8 cellular contexts compared by ENCODE assay signal in the genomic region with DNA sequence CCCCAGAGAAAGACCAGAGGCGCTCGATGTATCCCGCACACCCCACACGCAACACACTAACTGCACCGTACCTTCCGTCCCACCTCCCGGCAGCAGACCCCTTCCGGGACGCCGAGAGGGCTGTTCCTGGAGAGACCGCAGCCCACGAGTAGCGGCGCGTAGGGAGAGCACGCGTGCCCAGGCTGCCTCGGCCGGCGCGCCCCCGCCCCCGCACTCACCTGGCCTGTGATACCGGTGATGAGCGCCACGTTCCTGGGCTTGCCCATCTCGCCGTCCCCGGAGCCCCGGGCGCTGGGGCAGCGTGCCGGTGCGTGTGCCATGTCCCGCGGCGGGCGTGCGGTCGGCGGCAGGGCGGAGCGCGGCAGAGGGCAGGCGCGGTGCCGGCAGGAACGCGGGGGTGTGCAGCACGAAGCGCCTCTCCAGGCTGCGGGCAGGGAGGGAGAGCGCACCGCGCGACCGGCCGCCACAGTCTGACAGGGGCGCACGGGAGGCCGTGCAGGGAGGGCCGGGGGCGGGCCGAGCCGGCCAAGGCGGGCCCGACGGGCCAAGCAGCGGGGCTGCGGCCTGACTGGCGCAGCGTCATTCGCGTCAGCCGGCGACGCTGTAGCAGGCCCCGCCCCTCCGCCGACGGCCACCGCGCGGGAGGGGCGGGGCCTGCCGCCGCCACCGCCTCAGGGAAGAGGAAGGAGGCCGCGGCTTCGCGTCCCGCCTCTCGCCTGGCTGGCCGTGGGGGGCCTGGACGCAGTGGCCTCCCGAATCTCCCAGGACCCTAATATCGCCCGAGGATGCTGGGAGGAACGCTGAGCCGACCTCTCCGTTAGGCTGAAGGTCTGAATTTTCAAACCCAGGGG. TPM values are rescaled to one million over a fixed set of nuclear protein-coding genes. Genes with fewer than 3 reads are reported as not detected.
DNase-seq lines count a peak whose midpoint lies in the region; ATAC-seq, FAIRE-seq and TF ChIP-seq lines count a peak whose summit lies in the region.

Gene GMDS (minus strand): TSS at position 503 of the 851 bp plus-strand sequence.

- no peaks in the 10 kb centered on the region for H3K27me3 Mint-ChIP-seq in T-helper 17 cell

- TF ChIP-seq CTCF in left ventricle myocardium inferior (IDR thresholded peaks at IDR 0.05; ENCODE audit: borderline replicate concordance) (peak; percentile 30), psoas muscle (IDR thresholded peaks at IDR 0.05) (no peak)

- H3K36me3 ChIP-seq in left ventricle myocardium inferior (peaks cover 11% of the 10 kb centered on the region), psoas muscle (ENCODE audit: insufficient read depth in 1 of 2, low read depth in 1 of 2) (peaks cover 0 to 19% of the 10 kb centered on the region in 2 donors)

- intact Hi-C loops in left ventricle myocardium inferior (cut with micrococcal nuclease) = no loop called here
- intact Hi-C loops in psoas muscle (cut with DNase I) = loop anchor here (5.0 to 10.0 kb wide), 2 partner anchors 387 to 389 kb away; no protein-coding TSS in a partner anchor

- 0 to 1% (median 0%) methylated on average over 59 to 102 of the region's 102 CpGs for WGBS in psoas muscle, 3 donors

- DNase-seq in GM12892 (ENCODE audit: insufficient read length) (peak; percentile 94), NCI-H128 (lab: John Stamatoyannopoulos, UW; ENCODE audit: unreplicated experiment) (peak; percentile 66), T-helper 17 cell (peak; percentile 68 to 86 (median 81)), amniotic stem cell (lab: John Stamatoyannopoulos, UW) (peak; percentile 72), left ventricle myocardium inferior (peak; percentile 87), psoas muscle (peak; percentile 88 to 93), ureter (ENCODE audit: low spot score) (peak; percentile 87)

- peak within 1 kb of the TSS; percentile 89 for H3K4me3 Mint-ChIP-seq in T-helper 17 cell

- H3K4me1 Mint-ChIP-seq in T-helper 17 cell = peaks cover 40% of the 10 kb centered on the region

- peak; percentile 94 for FAIRE-seq in GM12892 (lab: Jason Lieb, UNC)

- H3K27ac Mint-ChIP-seq in T-helper 17 cell = peak within 1 kb of the TSS; percentile 94

- H3K36me3 Mint-ChIP-seq in T-helper 17 cell (ENCODE audit: low read depth) = peaks cover 5% of the 10 kb centered on the region

- H3K4me1 ChIP-seq in left ventricle myocardium inferior = peaks cover 30% of the 10 kb centered on the region
- H3K4me1 ChIP-seq in psoas muscle = peaks cover 8% of the 10 kb centered on the region

- H3K27me3 ChIP-seq in left ventricle myocardium inferior (ENCODE audit: low read depth) (no peaks in the 10 kb centered on the region), psoas muscle (ENCODE audit: insufficient read depth in 3 of 3, low read length in 2 of 3) (no peaks in the 10 kb centered on the region)

- H3K27ac ChIP-seq in left ventricle myocardium inferior (replicated peaks) = peak within 1 kb of the TSS; percentile 87
- H3K27ac ChIP-seq in psoas muscle = peak within 1 kb of the TSS; percentile 90

- H3K9me3 ChIP-seq in T-helper 17 cell (ENCODE audit: control insufficient read depth, low read length, poor library complexity, severe bottlenecking) (no peaks in the 10 kb centered on the region), left ventricle myocardium inferior (replicated peaks) (no peaks in the 10 kb centered on the region), psoas muscle (no peaks in the 10 kb centered on the region)

- ATAC-seq in HG02678 (IDR thresholded peaks at IDR 0.05; ENCODE audit: unreplicated experiment) = peak; percentile 95
- ATAC-seq in T-helper 17 cell = peak; percentile 95
- peak; percentile 99 for ATAC-seq in psoas muscle

- TF ChIP-seq POLR2A in GM12892 (IDR thresholded peaks at IDR 0.05; ENCODE audit: low read depth, low read length) = peak; percentile 91

- H3K4me3 ChIP-seq in left ventricle myocardium inferior (peak within 1 kb of the TSS; percentile 98), psoas muscle (peak within 1 kb of the TSS; percentile 97)

RNA-seq across cellular contexts. Expression of gene GMDS, which starts in this region (rescaled TPM):
- polyA plus RNA-seq in GM12892 (2012; ENCODE audit: missing spikeins) = 28.1 TPM
- total RNA-seq in T-helper 17 cell (10 to 100 TPM; 18.2 to 20.5 TPM), left ventricle myocardium inferior (7.2 TPM), psoas muscle (1 to 10 TPM; 3.9 to 6.6 (median 4.7) TPM), ureter (65.2 TPM)
- polyA plus RNA-seq in psoas muscle = 1 to 10 TPM; 2.8 to 4.8 (median 4.7) TPM

Comparison
In these comparisons a context has a peak if more than half of its experiments do, and no peak if none do; other contexts are left out.
1. Peak in every context shown above with its lines: DNase-seq, ATAC-seq, H3K4me3 ChIP-seq and H3K27ac ChIP-seq.